In genomic region chr4:39394706-39395105, GRCh38 we compare ENCODE assay signal across 32 cellular contexts. TPM values are rescaled to one million over a fixed set of nuclear protein-coding genes. Genes with fewer than 3 reads are reported as not detected.
"Had no signal": no experiment of that assay in that cellular context is flagged by ENCODE, and none has a peak within 500 bp of the region (broad histone marks: within the 10 kb centered on the region; RNA-seq: fewer than 3 reads in every experiment).

No MANE protein-coding gene starts in this region.

- DNase-seq: activated CD4-positive, alpha-beta T cell treated with anti-CD3 and anti-CD28 coated beads, Interleukin-2, amount 10 ng/mL, durations not matched to agents 24 days and 14 days; activated CD4-positive, alpha-beta T cell treated with anti-CD3 and anti-CD28 coated beads, Interleukin-2, amount 50 U/mL, for 4 hours; activated CD8-positive, alpha-beta T cell treated with anti-CD3 and anti-CD28 coated beads for 36 hours; activated effector memory CD4-positive, alpha-beta T cell treated with anti-CD3 and anti-CD28 coated beads, Interleukin-2, amount 50 U/mL, for 16 hours; activated naive CD4-positive, alpha-beta T cell; activated naive CD4-positive, alpha-beta T cell treated with anti-CD3 and anti-CD28 coated beads, Interleukin-2, amount 50 U/mL, for 16 hours; activated naive CD8-positive, alpha-beta T cell treated with anti-CD3 and anti-CD28 coated beads for 36 hours; activated T-cell treated with anti-CD3 and anti-CD28 coated beads, Interleukin-2, amount 50 U/mL, for 1 hour; activated T-cell treated with anti-CD3 and anti-CD28 coated beads, Interleukin-2, amount 50 U/mL, for 72 hours; amniotic stem cell; aorta; brain microvascular endothelial cell; central memory CD4-positive, alpha-beta T cell; Karpas-422; NCI-H1048; NCI-H1105 treated with DMSO at 0.1 percent for 48 hours; NCI-H1436 treated with DMSO at 0.1 percent for 48 hours; NCI-H1694 treated with DMSO at 0.1 percent for 48 hours; NCI-H2029 treated with DMSO at 0.1 percent for 48 hours; NCI-H2227 treated with DMSO at 0.1 percent for 48 hours; NCI-H526; NCI-H748 treated with DMSO at 0.1 percent for 48 hours; SHP77 treated with DMSO at 0.1 percent for 48 hours; SK-N-SH had no signal

- FAIRE-seq: colon, TTC549 had no signal

RNA-seq across cellular contexts. Expression of gene KLB, which starts 12.0 kb away (rescaled TPM):
- total RNA-seq: activated CD4-positive, alpha-beta T cell treated with anti-CD3 and anti-CD28 coated beads, Interleukin-2, amount 10 ng/mL, durations not matched to agents 24 days and 14 days; activated CD8-positive, alpha-beta memory T cell treated with anti-CD3 and anti-CD28 coated beads for 36 hours; activated CD8-positive, alpha-beta T cell treated with anti-CD3 and anti-CD28 coated beads for 36 hours; activated naive CD8-positive, alpha-beta T cell treated with anti-CD3 and anti-CD28 coated beads for 36 hours; activated T-cell treated with anti-CD3 and anti-CD28 coated beads, Interleukin-2, amount 50 U/mL, for 72 hours; activated T-helper 17 cell treated with anti-CD3 and anti-CD28 coated beads, Interleukin-2, amount 50 U/mL, for 72 hours; aorta; MCF 10A; NCI-H460; RPMI7951; SJSA1 had no signal
